32 cellular contexts compared by ENCODE assay signal in the genomic region with DNA sequence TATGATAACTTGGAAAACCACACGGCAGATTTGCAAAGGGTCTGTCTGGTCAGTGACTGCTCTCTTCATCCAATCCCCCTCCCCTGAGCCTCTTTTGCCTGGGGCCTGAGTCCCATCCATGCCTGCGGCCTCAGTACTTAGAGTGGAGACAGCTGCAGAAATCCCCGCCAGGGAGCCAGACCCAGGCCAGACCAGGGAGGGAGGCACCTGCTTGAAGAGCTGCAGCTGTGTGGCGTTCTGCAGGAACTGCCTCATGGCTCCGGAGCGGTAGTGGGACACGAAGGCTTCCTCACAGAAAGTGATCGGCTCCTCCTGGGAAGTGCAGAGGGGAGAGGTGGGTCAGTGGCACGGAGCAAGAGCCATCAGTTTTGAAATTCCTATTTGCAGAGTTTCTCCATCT.
DNase-seq lines count a peak whose midpoint lies in the region; ATAC-seq and TF ChIP-seq lines count a peak whose summit lies in the region.
"Had no signal": no experiment of that assay in that cellular context is flagged by ENCODE, and none has a peak within 500 bp of the region (broad histone marks: within the 10 kb centered on the region; RNA-seq: fewer than 3 reads in every experiment).

No MANE protein-coding gene starts in this region.

- no peaks in the 10 kb centered on the region for H3K9me3 ChIP-seq in right cardiac atrium (ENCODE audit: control insufficient read depth, low read length)
- H3K9me3 ChIP-seq: body of pancreas, psoas muscle, upper lobe of left lung had no signal

- 84% methylated on average over 9 of the region's 9 CpGs for WGBS in right cardiac atrium

- peak in 2 of 3 experiments; percentile 46 to 72 for DNase-seq in NCI-H1417 (lab: John Stamatoyannopoulos, UW)
- DNase-seq in NCI-H1417 treated with DMSO at 0.1 percent for 48 hours (lab: John Stamatoyannopoulos, UW), result no peak
- peak; percentile 27 for DNase-seq in SK-N-DZ (ENCODE audit: low spot score)
- peak in 2 of 3 donors; percentile 49 to 69 for DNase-seq in right cardiac atrium
- DNase-seq in sciatic nerve (ENCODE audit: low spot score), result peak; percentile 53
- no peak for DNase-seq in NCI-H2171 treated with DMSO at 0.1 percent for 48 hours (lab: John Stamatoyannopoulos, UW)
- no peak for DNase-seq in HFFc6
- DNase-seq in UCSD-AML1 (lab: John Stamatoyannopoulos, UW; ENCODE audit: unreplicated experiment), result no peak
- DNase-seq: 8988T; activated CD4-positive, alpha-beta memory T cell treated with anti-CD3 and anti-CD28 coated beads, Interleukin-2, amount 10 ng/mL, durations not matched to agents 7 days and 5 days; activated CD8-positive, alpha-beta memory T cell treated with anti-CD3 and anti-CD28 coated beads, Interleukin-2, amount 50 U/mL, for 48 hours; activated naive CD4-positive, alpha-beta T cell treated with anti-CD3 and anti-CD28 coated beads, Interleukin-2, amount 10 ng/mL, durations not matched to agents 7 days and 5 days; body of pancreas; cerebellar nuclear complex; DMS79; effector CD4-positive, alpha-beta T cell; GDM1; HCEC 1CT; IMR-90; naive thymus-derived CD4-positive, alpha-beta T cell; NCI-H1694 treated with DMSO at 0.1 percent for 48 hours; NCI-H2171; NCI-H524; occipital lobe; PC-3; psoas muscle; stimulated activated naive B cell treated with anti-CD40 and anti-IgM and Interleukin-4, amounts not matched to agents 10 μg/mL and 1 μg/mL and 100 μg/mL, for 72 hours; upper lobe of left lung had no signal

- intact Hi-C loops in right cardiac atrium (cut with DNase I), result no loop called here
- intact Hi-C loops in sciatic nerve (cut with DNase I), result no loop called here

- peaks cover 1% of the 10 kb centered on the region for H3K27me3 Mint-ChIP-seq in HFFc6 (ENCODE audit: insufficient read depth)
- H3K27me3 Mint-ChIP-seq: activated CD4-positive, alpha-beta memory T cell treated with anti-CD3 and anti-CD28 coated beads, Interleukin-2, amount 10 ng/mL, durations not matched to agents 7 days and 5 days; activated naive CD4-positive, alpha-beta T cell treated with anti-CD3 and anti-CD28 coated beads, Interleukin-2, amount 10 ng/mL, durations not matched to agents 7 days and 5 days; naive thymus-derived CD4-positive, alpha-beta T cell; stimulated activated naive B cell treated with anti-CD40 and anti-IgM and Interleukin-4, amounts not matched to agents 10 μg/mL and 1 μg/mL and 100 μg/mL, for 72 hours had no signal

- H3K4me3 ChIP-seq in right cardiac atrium (ENCODE audit: low read length), result no peak overlapping the region
- H3K4me3 ChIP-seq: body of pancreas, psoas muscle, skin epidermis, upper lobe of left lung had no signal

- H3K27ac Mint-ChIP-seq in HFFc6, result no peak overlapping the region
- H3K27ac Mint-ChIP-seq: activated CD4-positive, alpha-beta memory T cell treated with anti-CD3 and anti-CD28 coated beads, Interleukin-2, amount 10 ng/mL, durations not matched to agents 7 days and 5 days; activated naive CD4-positive, alpha-beta T cell treated with anti-CD3 and anti-CD28 coated beads, Interleukin-2, amount 10 ng/mL, durations not matched to agents 7 days and 5 days; activated T-helper 1 cell treated with anti-CD3 and anti-CD28 coated beads, Interleukin-12 subunit alpha, Interleukin-12 subunit beta, Interleukin-2, Interleukin-4 antibody, amounts not matched to agents 30 ng/mL and 10 ng/mL and 1 ng/mL, durations not matched to agents 14 hours and 24 hours and 36 hours; naive thymus-derived CD4-positive, alpha-beta T cell; stimulated activated naive B cell treated with anti-CD40 and anti-IgM and Interleukin-4, amounts not matched to agents 10 μg/mL and 1 μg/mL and 100 μg/mL, for 72 hours; T-helper 2 cell treated with Interferon-gamma antibody and Interleukin-4, amounts not matched to agents 5 μg/mL and 100 μg/mL, for 36 hours had no signal

- no peaks in the 10 kb centered on the region for H3K9me3 Mint-ChIP-seq in HFFc6
- H3K9me3 Mint-ChIP-seq: activated CD4-positive, alpha-beta memory T cell treated with anti-CD3 and anti-CD28 coated beads, Interleukin-2, amount 10 ng/mL, durations not matched to agents 7 days and 5 days; activated naive CD4-positive, alpha-beta T cell treated with anti-CD3 and anti-CD28 coated beads, Interleukin-2, amount 10 ng/mL, durations not matched to agents 7 days and 5 days; activated T-helper 1 cell treated with anti-CD3 and anti-CD28 coated beads, Interleukin-12 subunit alpha, Interleukin-12 subunit beta, Interleukin-2, Interleukin-4 antibody, amounts not matched to agents 30 ng/mL and 10 ng/mL and 1 ng/mL, durations not matched to agents 14 hours and 24 hours and 36 hours; CD14-positive monocyte; naive thymus-derived CD4-positive, alpha-beta T cell; stimulated activated naive B cell treated with anti-CD40 and anti-IgM and Interleukin-4, amounts not matched to agents 10 μg/mL and 1 μg/mL and 100 μg/mL, for 72 hours; T-helper 2 cell treated with Interferon-gamma antibody and Interleukin-4, amounts not matched to agents 5 μg/mL and 100 μg/mL, for 36 hours had no signal

- H3K36me3 Mint-ChIP-seq in HFFc6 (ENCODE audit: low read depth), result peaks cover 5% of the 10 kb centered on the region; the same call in 1 of the 2 replicates
- H3K36me3 Mint-ChIP-seq: activated naive CD4-positive, alpha-beta T cell treated with anti-CD3 and anti-CD28 coated beads, Interleukin-2, amount 10 ng/mL, durations not matched to agents 7 days and 5 days had no signal

- no peak overlapping the region for H3K27ac ChIP-seq in right cardiac atrium (ENCODE audit: low read length)
- H3K27ac ChIP-seq: body of pancreas, psoas muscle, skin epidermis, upper lobe of left lung had no signal

- no peaks in the 10 kb centered on the region for H3K27me3 ChIP-seq in right cardiac atrium (ENCODE audit: control insufficient read depth, insufficient read depth)
- H3K27me3 ChIP-seq: body of pancreas, upper lobe of left lung had no signal

- no peak for TF ChIP-seq CTCF in HFFc6 (IDR thresholded peaks at IDR 0.05)

- ATAC-seq in right cardiac atrium (no peak), sciatic nerve (no peak)
- ATAC-seq: body of pancreas; naive thymus-derived CD4-positive, alpha-beta T cell; PC-3; psoas muscle; stimulated activated naive B cell treated with anti-CD40 and anti-IgM and Interleukin-4, amounts not matched to agents 10 μg/mL and 1 μg/mL and 100 μg/mL, for 72 hours had no signal

- H3K4me3 Mint-ChIP-seq in HFFc6, result no peak overlapping the region
- H3K4me3 Mint-ChIP-seq: activated CD4-positive, alpha-beta memory T cell treated with anti-CD3 and anti-CD28 coated beads, Interleukin-2, amount 10 ng/mL, durations not matched to agents 7 days and 5 days; activated naive CD4-positive, alpha-beta T cell treated with anti-CD3 and anti-CD28 coated beads, Interleukin-2, amount 10 ng/mL, durations not matched to agents 7 days and 5 days; activated T-helper 1 cell treated with anti-CD3 and anti-CD28 coated beads, Interleukin-12 subunit alpha, Interleukin-12 subunit beta, Interleukin-2, Interleukin-4 antibody, amounts not matched to agents 30 ng/mL and 10 ng/mL and 1 ng/mL, durations not matched to agents 14 hours and 24 hours and 36 hours; CD14-positive monocyte; naive thymus-derived CD4-positive, alpha-beta T cell; stimulated activated naive B cell treated with anti-CD40 and anti-IgM and Interleukin-4, amounts not matched to agents 10 μg/mL and 1 μg/mL and 100 μg/mL, for 72 hours; T-helper 2 cell treated with Interferon-gamma antibody and Interleukin-4, amounts not matched to agents 5 μg/mL and 100 μg/mL, for 36 hours had no signal

- peaks cover 2% of the 10 kb centered on the region for H3K4me1 ChIP-seq in right cardiac atrium (ENCODE audit: control insufficient read depth, insufficient read depth, low read length)
- H3K4me1 ChIP-seq: body of pancreas, psoas muscle, upper lobe of left lung had no signal

- no peaks in the 10 kb centered on the region for H3K4me1 Mint-ChIP-seq in HFFc6 (ENCODE audit: low read depth)
- H3K4me1 Mint-ChIP-seq: activated CD4-positive, alpha-beta memory T cell treated with anti-CD3 and anti-CD28 coated beads, Interleukin-2, amount 10 ng/mL, durations not matched to agents 7 days and 5 days; activated naive CD4-positive, alpha-beta T cell treated with anti-CD3 and anti-CD28 coated beads, Interleukin-2, amount 10 ng/mL, durations not matched to agents 7 days and 5 days; stimulated activated naive B cell treated with anti-CD40 and anti-IgM and Interleukin-4, amounts not matched to agents 10 μg/mL and 1 μg/mL and 100 μg/mL, for 72 hours had no signal

Comparison
In these comparisons a context has a peak if more than half of its experiments do, and no peak if none do; other contexts are left out.
1. DNase-seq: peak in NCI-H1417 (2 of 3), SK-N-DZ (single experiment), right cardiac atrium (2 of 3) and sciatic nerve (single experiment); none in NCI-H1417 treated with DMSO at 0.1 percent for 48 hours (single experiment), NCI-H2171 treated with DMSO at 0.1 percent for 48 hours (single experiment), HFFc6 (single experiment) and UCSD-AML1 (single experiment).